In genomic region chr11:118914957-118915356, GRCh38 we compare ENCODE assay signal across 9 cellular contexts. TPM values are rescaled to one million over a fixed set of nuclear protein-coding genes. Genes with fewer than 3 reads are reported as not detected.
DNase-seq lines count a peak whose midpoint lies in the region; ATAC-seq, FAIRE-seq and TF ChIP-seq lines count a peak whose summit lies in the region.
"Not testable (repeated sequence)": the region's sequence is repeated elsewhere in the genome, so short reads cannot be mapped to it uniquely, and the experiment has no call there.
"Had no signal": no experiment of that assay in that cellular context is flagged by ENCODE, and none has a peak within 500 bp of the region (broad histone marks: within the 10 kb centered on the region; RNA-seq: fewer than 3 reads in every experiment).

No MANE protein-coding gene starts in this region.

- H2BK5ac ChIP-seq in H9 (ENCODE audit: insufficient read length, low read length): not testable (repeated sequence)

- in situ Hi-C loops in K562 (cut with MboI): not testable (repeated sequence)

- H3K9me1 ChIP-seq in K562 (ENCODE audit: control insufficient read depth, insufficient read depth, low read length): not testable (repeated sequence)

- not testable (repeated sequence) for H3K79me1 ChIP-seq in H9 (ENCODE audit: insufficient read depth, low read depth, low read length, poor library complexity, severe bottlenecking)

- H3K56ac ChIP-seq in H9 (ENCODE audit: insufficient read length, low read depth, low read length): not testable (repeated sequence)

- not testable (repeated sequence) for TF ChIP-seq CTCF in H9 (conservative IDR thresholded peaks at IDR 0.05); OCI-LY1 (IDR thresholded peaks at IDR 0.05; ENCODE audit: low read length); K562 (IDR thresholded peaks at IDR 0.05 in 2 of 3, conservative IDR thresholded peaks at IDR 0.05 in 1 of 3; ENCODE audit: insufficient read depth in 2 of 3, low read depth in 1 of 3, low read length in 3 of 3); glutamatergic neuron (IDR thresholded peaks at IDR 0.05; ENCODE audit: partially characterized antibody, unreplicated experiment)

- H3K4me1 ChIP-seq in ACC112 (ENCODE audit: control insufficient read depth, insufficient read depth, low read length, unreplicated experiment) (peaks cover 91% of the 10 kb centered on the region), H9 (ENCODE audit: insufficient read depth, low read length) (peaks cover 21% of the 10 kb centered on the region; the same call in 1 of the 2 replicates), OCI-LY1 (ENCODE audit: insufficient read depth, low read length, severe bottlenecking) (peaks cover 43% of the 10 kb centered on the region), K562 (replicated peaks in 1 of 2; ENCODE audit: control insufficient read depth in 2 of 2, insufficient read depth in 2 of 2, low read length in 2 of 2) (peaks cover 67 to 85% of the 10 kb centered on the region in 2 experiments), muscle layer of colon (ENCODE audit: insufficient read depth, low read length) (peaks cover 94% of the 10 kb centered on the region), small intestine (ENCODE audit: control insufficient read depth in 2 of 2, insufficient read depth in 1 of 2, low read depth in 1 of 2, low read length in 1 of 2) (peaks cover 31 to 47% of the 10 kb centered on the region in 2 donors)

- H2BK12ac ChIP-seq in H9 (ENCODE audit: insufficient read length, low read depth, low read length): not testable (repeated sequence)

- ATAC-seq in activated CD4-positive, alpha-beta T cell treated with anti-CD3 and anti-CD28 coated beads for 36 hours; K562: not testable (repeated sequence)

- not testable (repeated sequence) for H3K27me3 Mint-ChIP-seq in H9 (ENCODE audit: low read depth); activated CD4-positive, alpha-beta T cell treated with anti-CD3 and anti-CD28 coated beads for 36 hours; glutamatergic neuron (ENCODE audit: unreplicated experiment)

- H2BK20ac ChIP-seq in H9 (ENCODE audit: low read depth, low read length, poor library complexity, severe bottlenecking): not testable (repeated sequence)

- not testable (repeated sequence) for H4K8ac ChIP-seq in H9 (replicated peaks; ENCODE audit: insufficient read length, low read depth, low read length)

- not testable (repeated sequence) for H2BK120ac ChIP-seq in H9 (ENCODE audit: low read depth, low read length, poor library complexity, severe bottlenecking)

- TF ChIP-seq POLR2A in K562 (conservative IDR thresholded peaks at IDR 0.05): not testable (repeated sequence)

- H2BK15ac ChIP-seq in H9 (ENCODE audit: low read depth, low read length): not testable (repeated sequence)

- CTCF ChIA-PET in activated CD4-positive, alpha-beta T cell treated with anti-CD3 and anti-CD28 coated beads for 36 hours (lab: Charles Lee): interaction anchor here (10.3 kb wide), 1 partner anchor 16 kb away, joined by 96 read pairs; no protein-coding TSS in a partner anchor
- CTCF ChIA-PET in K562 (lab: Yijun Ruan, JAX; ENCODE audit: low intra/inter-chr PET ratio): not testable (repeated sequence)

- H3K36me3 ChIP-seq in ACC112 (ENCODE audit: insufficient read depth, low read length); OCI-LY1 (ENCODE audit: insufficient read depth, low read length); K562 (ENCODE audit: control insufficient read depth, insufficient read depth, low read length); muscle layer of colon (ENCODE audit: insufficient read depth, low read length); small intestine (ENCODE audit: control insufficient read depth in 2 of 2, insufficient read depth in 2 of 2, low read length in 2 of 2): not testable (repeated sequence)

- FAIRE-seq in K562 (lab: Jason Lieb, UNC); small intestine (lab: Jason Lieb, UNC): not testable (repeated sequence)

- H3K9me2 ChIP-seq in OCI-LY1 (ENCODE audit: low read depth, low read length): not testable (repeated sequence)

- H3K18ac ChIP-seq in H9 (ENCODE audit: insufficient read length, low read depth, low read length): not testable (repeated sequence)

- H3K27me3 ChIP-seq in ACC112 (ENCODE audit: insufficient read depth, low read length); H9 (ENCODE audit: insufficient read depth, low read length); OCI-LY1 (ENCODE audit: insufficient read depth, low read length); K562 (ENCODE audit: control insufficient read depth in 2 of 2, insufficient read depth in 2 of 2, low read length in 2 of 2); muscle layer of colon (ENCODE audit: control insufficient read depth in 1 of 2, insufficient read depth in 2 of 2, low read length in 2 of 2); small intestine (ENCODE audit: control insufficient read depth in 2 of 2, insufficient read depth in 2 of 2, low read length in 2 of 2): not testable (repeated sequence)

- intact Hi-C loops in activated CD4-positive, alpha-beta T cell treated with anti-CD3 and anti-CD28 coated beads for 36 hours (cut with DNase I, micrococcal nuclease): not testable (repeated sequence)
- intact Hi-C loops in K562 (cut with micrococcal nuclease): loop anchor here (5.0 kb wide), 2 partner anchors 187 to 402 kb away; partner anchors contain the start of genes DPAGT1 and MCAM

- H3K27ac ChIP-seq in ACC112 (ENCODE audit: low read depth, low read length) (peak overlapping the region; percentile 99), OCI-LY1 (ENCODE audit: low read depth, low read length, poor library complexity, severe bottlenecking) (peak overlapping the region; percentile 82), muscle layer of colon (ENCODE audit: low read depth, low read length) (peak overlapping the region; percentile 95), small intestine (ENCODE audit: low read depth in 1 of 2, low read length in 1 of 2) (peak overlapping the region; percentile 34 to 98)
- H3K27ac ChIP-seq in H9 (ENCODE audit: insufficient read length, low read depth, low read length); K562 (ENCODE audit: extremely low read depth, low read depth, low read length): not testable (repeated sequence)

- peak overlapping the region in 2 of 3 experiments; percentile 74 to 93; a peak in 3 of 7 replicates for H3K27ac Mint-ChIP-seq in H9
- H3K27ac Mint-ChIP-seq in activated CD4-positive, alpha-beta T cell treated with anti-CD3 and anti-CD28 coated beads for 36 hours: peak overlapping the region; percentile 100
- H3K27ac Mint-ChIP-seq in glutamatergic neuron (ENCODE audit: unreplicated experiment): peak overlapping the region; percentile 48

- peaks cover 0 to 12% (median 6%) of the 10 kb centered on the region in 3 experiments; a peak in 4 of 7 replicates for H3K36me3 Mint-ChIP-seq in H9 (ENCODE audit: insufficient read depth in 1 of 3, low read depth in 3 of 3)
- H3K36me3 Mint-ChIP-seq in activated CD4-positive, alpha-beta T cell treated with anti-CD3 and anti-CD28 coated beads for 36 hours (ENCODE audit: low read depth): peaks cover 11% of the 10 kb centered on the region
- H3K36me3 Mint-ChIP-seq in glutamatergic neuron (ENCODE audit: unreplicated experiment): not testable (repeated sequence)

- H3K4ac ChIP-seq in H9 (ENCODE audit: low read depth, low read length): not testable (repeated sequence)

- not testable (repeated sequence) for H4K5ac ChIP-seq in H9 (ENCODE audit: insufficient read length, low read depth, low read length)

- TF ChIP-seq EP300 in K562 (IDR thresholded peaks at IDR 0.05; ENCODE audit: low read length): not testable (repeated sequence)

- H3K14ac ChIP-seq in H9 (ENCODE audit: insufficient read depth, low read length): not testable (repeated sequence)

- not testable (repeated sequence) for H3K23ac ChIP-seq in H9 (ENCODE audit: insufficient read length, low read depth, low read length)

- not testable (repeated sequence) for H4K91ac ChIP-seq in H9 (ENCODE audit: insufficient read length, low read depth, low read length)

- H4K20me1 ChIP-seq in H9 (ENCODE audit: control insufficient read depth, insufficient read depth, insufficient read length); OCI-LY1 (ENCODE audit: insufficient read depth, low read length); K562 (replicated peaks; ENCODE audit: control insufficient read depth, insufficient read depth, low read length): not testable (repeated sequence)

- not testable (repeated sequence) for DNase-seq in H9; activated CD4-positive, alpha-beta T cell treated with anti-CD3 and anti-CD28 coated beads for 36 hours; K562 (ENCODE audit: extremely low read depth in 1 of 4, low spot score in 3 of 4); glutamatergic neuron; small intestine

- H3K4me3 ChIP-seq in ACC112 (ENCODE audit: low read depth, low read length); OCI-LY1 (ENCODE audit: low read depth, low read length, poor library complexity, severe bottlenecking); K562; muscle layer of colon (ENCODE audit: low read depth in 1 of 2, low read length in 2 of 2); small intestine (ENCODE audit: low read depth in 1 of 2, low read length in 2 of 2): not testable (repeated sequence)

- not testable (repeated sequence) for H3T11ph ChIP-seq in H9 (ENCODE audit: low read length)

- not testable (repeated sequence) for H3K9me3 Mint-ChIP-seq in H9; activated CD4-positive, alpha-beta T cell treated with anti-CD3 and anti-CD28 coated beads for 36 hours (ENCODE audit: low read depth); glutamatergic neuron (ENCODE audit: unreplicated experiment)

- not testable (repeated sequence) for TF ChIP-seq RAD21 in K562 (CRISPR knock-in tag; conservative IDR thresholded peaks at IDR 0.05 in 1 of 2, IDR thresholded peaks at IDR 0.05 in 1 of 2)

- not testable (repeated sequence) for BruUV-seq in K562 (replicated peaks; lab: Mats Ljungman, UMichigan)

- H3K4me1 Mint-ChIP-seq in H9 (peaks cover 74 to 87% of the 10 kb centered on the region in 2 experiments), glutamatergic neuron (ENCODE audit: low read depth, unreplicated experiment) (peaks cover 48% of the 10 kb centered on the region)
- H3K4me1 Mint-ChIP-seq in activated CD4-positive, alpha-beta T cell treated with anti-CD3 and anti-CD28 coated beads for 36 hours: peaks cover 87% of the 10 kb centered on the region

- POLR2A ChIA-PET in activated CD4-positive, alpha-beta T cell treated with anti-CD3 and anti-CD28 coated beads for 36 hours (lab: Charles Lee): interaction anchor here (0.9 to 3.7 kb wide), 4 partner anchors 10 to 20 kb away, joined by 3 to 26 read pairs (median 10); partner anchors contain the start of gene BCL9L
- POLR2A ChIA-PET in K562 (lab: Yijun Ruan, JAX): interaction anchor here (0.6 to 4.5 kb wide), 4 partner anchors 9 to 125 kb away, joined by 3 to 16 read pairs (median 5); partner anchors contain the start of gene BCL9L

- no CpG with 5 or more reads among the region's 4 CpGs for WGBS in H9 (ENCODE audit: extremely low coverage, insufficient read length, low lambda C conversion rate)
- 96% methylated on average over 4 of the region's 4 CpGs for WGBS in K562 (ENCODE audit: insufficient coverage, low coverage, missing lambda C conversion rate)
- WGBS in small intestine, 3 donors: 74 to 85% (median 82%) methylated on average over 4 of the region's 4 CpGs

- not testable (repeated sequence) for H2AFZ ChIP-seq in ACC112 (ENCODE audit: low read length, unreplicated experiment); H9 (ENCODE audit: low read length); OCI-LY1 (ENCODE audit: low read length); K562 (ENCODE audit: low read depth, low read length)

- H3K23me2 ChIP-seq in H9 (ENCODE audit: insufficient read length, low read depth, low read length, poor library complexity, severe bottlenecking): peaks cover 18% of the 10 kb centered on the region

- H3K4me2 ChIP-seq in H9 (ENCODE audit: insufficient read depth, insufficient read length, low read length); OCI-LY1 (ENCODE audit: low read length); K562 (ENCODE audit: insufficient read depth, low read length): not testable (repeated sequence)

- H3K4me3 Mint-ChIP-seq in H9: peak overlapping the region in 1 of 2 experiments; percentile 59; a peak in 1 of 5 replicates
- peak overlapping the region; percentile 65 for H3K4me3 Mint-ChIP-seq in activated CD4-positive, alpha-beta T cell treated with anti-CD3 and anti-CD28 coated beads for 36 hours
- H3K4me3 Mint-ChIP-seq in glutamatergic neuron (ENCODE audit: unreplicated experiment): not testable (repeated sequence)

- not testable (repeated sequence) for H2AK5ac ChIP-seq in H9 (ENCODE audit: insufficient read length, low read length)

- not testable (repeated sequence) for H3K9ac ChIP-seq in H9 (ENCODE audit: extremely low read depth, insufficient read length, low read length); OCI-LY1 (ENCODE audit: low read length); K562 (ENCODE audit: insufficient read depth in 1 of 2, low read depth in 2 of 2, low read length in 2 of 2)
- peak overlapping the region; percentile 72 for H3K9ac ChIP-seq in muscle layer of colon (ENCODE audit: low read length)

- not testable (repeated sequence) for H3K9me3 ChIP-seq in H9 (ENCODE audit: control insufficient read depth, low read depth, low read length); OCI-LY1 (ENCODE audit: low read length); K562 (replicated peaks; ENCODE audit: control insufficient read depth, insufficient read depth, low read depth, low read length); muscle layer of colon (ENCODE audit: low read length); small intestine (ENCODE audit: control insufficient read depth, low read depth)

- H3K79me2 ChIP-seq in ACC112 (ENCODE audit: control insufficient read depth, insufficient read depth, low read length, unreplicated experiment): peaks cover 58% of the 10 kb centered on the region
- H3K79me2 ChIP-seq in H9 (ENCODE audit: insufficient read depth, low read length); OCI-LY1 (ENCODE audit: insufficient read depth, low read length): not testable (repeated sequence)
- H3K79me2 ChIP-seq in K562 (ENCODE audit: control insufficient read depth, insufficient read depth, low read length): peaks cover 42% of the 10 kb centered on the region

- H3F3A ChIP-seq in OCI-LY1 (ENCODE audit: insufficient read depth, low read length): not testable (repeated sequence)

RNA-seq across cellular contexts. Expression of gene BCL9L, which starts 10.8 kb away (rescaled TPM):
- total RNA-seq in H9 (2021) (74.9 and 78.4 TPM in 2 replicates), K562 (2014; rRNA removed) (2.6 and 3.3 TPM in 2 replicates), K562 (2014; rRNA removed; fragmentation: Illumina TruSeq; extraction: Trizol) (0.38 and 0.76 TPM in 2 replicates), K562 (2015; rRNA removed; fragmentation: Illumina TruSeq; extraction: Trizol) (2.2 and 2.5 TPM in 2 replicates), K562 (2021) (14.6 and 17.9 TPM in 2 replicates), glutamatergic neuron (ENCODE audit: unreplicated experiment) (13.0 TPM)
- 10 to 100 TPM; 34.5 to 58.5 TPM for total RNA-seq in activated CD4-positive, alpha-beta T cell treated with anti-CD3 and anti-CD28 coated beads for 36 hours
- 10.2 and 17.0 TPM in 2 replicates for total RNA-seq in K562 (2011; cell fraction: chromatin; rRNA removed; ENCODE audit: low replicate concordance)
- total RNA-seq in K562 (2011; cell fraction: nucleolus; rRNA removed): 8.0 and 8.2 TPM in 2 replicates
- total RNA-seq in K562 (2011; cell fraction: nucleoplasm; rRNA removed): 8.4 and 9.2 TPM in 2 replicates
- polyA plus RNA-seq in K562 (2011; rRNA removed) (0.61 and 1.3 TPM in 2 replicates), K562 (2014; fragmentation: Illumina TruSeq; extraction: Trizol) (7.6 and 10.1 TPM in 2 replicates), K562 (2014; fragmentation: Nextera tagmentation; extraction: Ambion mirVana) (under 1 TPM; 0.01 to 0.03 TPM), K562 (2014; rRNA removed) (4.8 and 5.3 TPM in 2 replicates), small intestine (10 to 100 TPM; 11.6 to 23.5 (median 14.3) TPM)
- polyA plus RNA-seq in K562 (2011; cell fraction: cytosol; rRNA removed): 0.52 and 2.5 TPM in 2 replicates
- polyA plus RNA-seq in K562 (2011; cell fraction: nucleus; rRNA removed): 6.3 and 14.0 TPM in 2 replicates
- polyA plus RNA-seq in K562 (2012): 9.7 and 9.9 TPM in 2 replicates
- 0.33 and 0.60 TPM in 2 replicates for polyA minus RNA-seq in K562 (2011; rRNA and poly(A)+ RNA removed)
- 4.6 and 5.6 TPM in 2 replicates for polyA minus RNA-seq in K562 (2011; cell fraction: cytosol; rRNA and poly(A)+ RNA removed)
- 3.8 and 4.8 TPM in 2 replicates for polyA minus RNA-seq in K562 (2011; cell fraction: nucleus; rRNA and poly(A)+ RNA removed)

RNA-seq across cellular contexts. Expression of gene CXCR5, which starts 31.3 kb away (rescaled TPM):
- total RNA-seq in H9 (2021) (0.07 and 0.11 TPM in 2 replicates), K562 (2014; rRNA removed) (not detected in 2 replicates), K562 (2014; rRNA removed; fragmentation: Illumina TruSeq; extraction: Trizol) (not detected in 2 replicates), K562 (2015; rRNA removed; fragmentation: Illumina TruSeq; extraction: Trizol) (not detected in 2 replicates), K562 (2021) (0.04 TPM in 1 of 2 replicates, not detected in the other), glutamatergic neuron (ENCODE audit: unreplicated experiment) (not detected)
- total RNA-seq in activated CD4-positive, alpha-beta T cell treated with anti-CD3 and anti-CD28 coated beads for 36 hours: 10 to 100 TPM; 18.9 to 21.3 TPM
- total RNA-seq in K562 (2011; cell fraction: chromatin; rRNA removed; ENCODE audit: low replicate concordance): not detected in 2 replicates
- not detected in 2 replicates for total RNA-seq in K562 (2011; cell fraction: nucleolus; rRNA removed)
- not detected in 2 replicates for total RNA-seq in K562 (2011; cell fraction: nucleoplasm; rRNA removed)
- polyA plus RNA-seq in K562 (2011; rRNA removed) (not detected in 2 replicates), K562 (2014; fragmentation: Illumina TruSeq; extraction: Trizol) (not detected in 2 replicates), K562 (2014; fragmentation: Nextera tagmentation; extraction: Ambion mirVana) (under 1 TPM; 0.03 to 0.06 TPM), K562 (2014; rRNA removed) (not detected in 2 replicates), small intestine (under 1 TPM; 0.22 to 0.61 (median 0.54) TPM)
- 0.03 TPM in 1 of 2 replicates, not detected in the other for polyA plus RNA-seq in K562 (2011; cell fraction: cytosol; rRNA removed)
- not detected in 2 replicates for polyA plus RNA-seq in K562 (2011; cell fraction: nucleus; rRNA removed)
- polyA plus RNA-seq in K562 (2012): not detected in 2 replicates
- polyA minus RNA-seq in K562 (2011; rRNA and poly(A)+ RNA removed): not detected in 2 replicates
- polyA minus RNA-seq in K562 (2011; cell fraction: cytosol; rRNA and poly(A)+ RNA removed): not detected in 2 replicates
- polyA minus RNA-seq in K562 (2011; cell fraction: nucleus; rRNA and poly(A)+ RNA removed): not detected in 2 replicates
- total RNA-seq: temporal lobe had no signal

RNA-seq across cellular contexts. Expression of gene UPK2, which starts 41.1 kb away (rescaled TPM):
- total RNA-seq in H9 (2021) (0.24 and 0.33 TPM in 2 replicates), K562 (2014; rRNA removed) (not detected in 2 replicates), K562 (2014; rRNA removed; fragmentation: Illumina TruSeq; extraction: Trizol) (not detected in 2 replicates), K562 (2015; rRNA removed; fragmentation: Illumina TruSeq; extraction: Trizol) (not detected in 2 replicates), K562 (2021) (not detected in 2 replicates), glutamatergic neuron (ENCODE audit: unreplicated experiment) (not detected)
- under 1 TPM; 0.19 to 0.32 TPM for total RNA-seq in activated CD4-positive, alpha-beta T cell treated with anti-CD3 and anti-CD28 coated beads for 36 hours
- total RNA-seq in K562 (2011; cell fraction: chromatin; rRNA removed; ENCODE audit: low replicate concordance): not detected in 2 replicates
- not detected in 2 replicates for total RNA-seq in K562 (2011; cell fraction: nucleolus; rRNA removed)
- not detected in 2 replicates for total RNA-seq in K562 (2011; cell fraction: nucleoplasm; rRNA removed)
- polyA plus RNA-seq in K562 (2011; rRNA removed) (not detected in 2 replicates), K562 (2014; fragmentation: Illumina TruSeq; extraction: Trizol) (not detected in 2 replicates), K562 (2014; fragmentation: Nextera tagmentation; extraction: Ambion mirVana) (not detected), K562 (2014; rRNA removed) (not detected in 2 replicates), small intestine (not detected)
- polyA plus RNA-seq in K562 (2011; cell fraction: cytosol; rRNA removed): not detected in 2 replicates
- not detected in 2 replicates for polyA plus RNA-seq in K562 (2011; cell fraction: nucleus; rRNA removed)
- polyA plus RNA-seq in K562 (2012): not detected in 2 replicates
- not detected in 2 replicates for polyA minus RNA-seq in K562 (2011; rRNA and poly(A)+ RNA removed)
- polyA minus RNA-seq in K562 (2011; cell fraction: cytosol; rRNA and poly(A)+ RNA removed): not detected in 2 replicates
- not detected in 2 replicates for polyA minus RNA-seq in K562 (2011; cell fraction: nucleus; rRNA and poly(A)+ RNA removed)
- total RNA-seq: temporal lobe had no signal

RNA-seq across cellular contexts. Expression of gene FOXR1, which starts 56.6 kb away (rescaled TPM):
- total RNA-seq in H9 (2021) (not detected in 2 replicates), K562 (2014; rRNA removed) (not detected in 2 replicates), K562 (2014; rRNA removed; fragmentation: Illumina TruSeq; extraction: Trizol) (not detected in 2 replicates), K562 (2015; rRNA removed; fragmentation: Illumina TruSeq; extraction: Trizol) (not detected in 2 replicates), K562 (2021) (not detected in 2 replicates), glutamatergic neuron (ENCODE audit: unreplicated experiment) (not detected)
- not detected for total RNA-seq in activated CD4-positive, alpha-beta T cell treated with anti-CD3 and anti-CD28 coated beads for 36 hours
- not detected in 2 replicates for total RNA-seq in K562 (2011; cell fraction: chromatin; rRNA removed; ENCODE audit: low replicate concordance)
- total RNA-seq in K562 (2011; cell fraction: nucleolus; rRNA removed): not detected in 2 replicates
- total RNA-seq in K562 (2011; cell fraction: nucleoplasm; rRNA removed): not detected in 2 replicates
- polyA plus RNA-seq in K562 (2011; rRNA removed) (not detected in 2 replicates), K562 (2014; fragmentation: Illumina TruSeq; extraction: Trizol) (not detected in 2 replicates), K562 (2014; fragmentation: Nextera tagmentation; extraction: Ambion mirVana) (not detected), K562 (2014; rRNA removed) (not detected in 2 replicates), small intestine (not detected)
- not detected in 2 replicates for polyA plus RNA-seq in K562 (2011; cell fraction: cytosol; rRNA removed)
- polyA plus RNA-seq in K562 (2011; cell fraction: nucleus; rRNA removed): not detected in 2 replicates
- polyA plus RNA-seq in K562 (2012): not detected in 2 replicates
- polyA minus RNA-seq in K562 (2011; rRNA and poly(A)+ RNA removed): not detected in 2 replicates
- not detected in 2 replicates for polyA minus RNA-seq in K562 (2011; cell fraction: cytosol; rRNA and poly(A)+ RNA removed)
- not detected in 2 replicates for polyA minus RNA-seq in K562 (2011; cell fraction: nucleus; rRNA and poly(A)+ RNA removed)
- total RNA-seq: temporal lobe had no signal

Comparison
In these comparisons a context has a peak if more than half of its experiments do, and no peak if none do; other contexts are left out.
1. H3K27ac Mint-ChIP-seq: peak in every context shown above with its lines; median percentile 100 in activated CD4-positive, alpha-beta T cell treated with anti-CD3 and anti-CD28 coated beads for 36 hours; 84 in H9; 48 in glutamatergic neuron.
2. RNA of gene CXCR5, which starts 31.3 kb away (total RNA-seq): 18.9 to 21.3 TPM in activated CD4-positive, alpha-beta T cell treated with anti-CD3 and anti-CD28 coated beads for 36 hours; 0.07 to 0.11 TPM in H9, 0.04 TPM in K562 and not detected in glutamatergic neuron (single experiment); every median in the first group is over 10 times any median in the second.